In the genomic region with DNA sequence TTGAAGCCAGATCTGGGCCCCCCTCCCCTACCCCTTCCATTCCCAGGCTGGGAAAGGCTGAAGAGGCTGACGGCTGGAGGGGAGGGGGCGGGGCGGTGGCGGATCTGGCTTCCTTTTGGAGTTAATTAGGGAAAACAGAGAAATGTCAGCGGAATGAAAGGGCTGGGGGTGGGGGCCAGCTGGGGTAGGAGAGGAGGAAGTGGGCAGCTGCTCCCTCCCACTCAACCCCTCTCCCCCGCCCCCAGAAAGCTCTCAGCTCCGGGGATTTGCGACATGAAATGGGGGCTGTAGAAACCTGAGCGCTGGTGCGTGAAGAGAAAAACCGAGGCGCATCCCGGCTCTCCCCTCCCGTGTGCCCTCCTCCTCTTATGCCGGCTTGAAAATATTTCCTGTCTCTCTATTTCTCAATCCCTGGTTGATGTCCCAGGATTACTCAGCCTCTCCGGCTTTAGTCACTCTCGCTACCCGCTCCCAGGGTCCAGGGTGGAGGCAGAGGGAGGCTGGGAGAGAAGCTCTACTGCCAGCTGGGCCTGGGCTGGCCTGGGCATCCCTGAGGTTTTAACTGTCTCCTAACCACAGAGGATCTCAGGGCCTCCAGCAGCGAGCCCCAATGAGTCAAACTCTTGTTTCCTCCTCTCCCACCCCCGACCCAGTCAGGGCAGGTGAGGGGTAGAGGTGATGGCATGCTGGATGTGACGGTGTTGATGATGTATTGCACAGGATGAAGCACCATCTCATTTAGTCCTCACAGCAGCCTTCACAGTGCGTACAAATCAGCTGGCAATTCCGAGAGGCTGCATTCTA, we compare ENCODE assay signal across 8 cellular contexts. TPM values are rescaled to one million over a fixed set of nuclear protein-coding genes. Genes with fewer than 3 reads are reported as not detected.
DNase-seq lines count a peak whose midpoint lies in the region; ATAC-seq and TF ChIP-seq lines count a peak whose summit lies in the region.

No MANE protein-coding gene starts in this region.

- CTCF ChIA-PET in activated CD8-positive, alpha-beta memory T cell treated with anti-CD3 and anti-CD28 coated beads, Interleukin-2, amount 10 ng/mL, durations not matched to agents 7 days and 5 days (lab: Charles Lee), result interaction anchor here (0.7 to 2.3 kb wide), 5 partner anchors 14 to 79 kb away, joined by 3 to 6 read pairs (median 5); a partner anchor contains a TSS

- H3K27me3 Mint-ChIP-seq in progenitor cell of endocrine pancreas, result no peaks in the 10 kb centered on the region
- peaks cover 3% of the 10 kb centered on the region for H3K27me3 Mint-ChIP-seq in activated CD8-positive, alpha-beta memory T cell treated with anti-CD3 and anti-CD28 coated beads, Interleukin-2, amount 10 ng/mL, durations not matched to agents 7 days and 5 days

- no peak for TF ChIP-seq CTCF in progenitor cell of endocrine pancreas (IDR thresholded peaks at IDR 0.05; ENCODE audit: unreplicated experiment)

- DNase-seq in CD1c-positive myeloid dendritic cell (ENCODE audit: extremely low spot score), result peak; percentile 43
- DNase-seq in HS-27A (ENCODE audit: low read depth), result peak; percentile 29
- DNase-seq in SW 1271 (lab: John Stamatoyannopoulos, UW), result peak; percentile 59 to 86
- DNase-seq in foreskin melanocyte, result peak; percentile 62
- no peak for DNase-seq in progenitor cell of endocrine pancreas (ENCODE audit: low spot score, unreplicated experiment)
- DNase-seq in left lobe of liver (ENCODE audit: low spot score), result no peak
- no peak for DNase-seq in activated CD8-positive, alpha-beta memory T cell treated with anti-CD3 and anti-CD28 coated beads, Interleukin-2, amount 10 ng/mL, durations not matched to agents 7 days and 5 days

- no peaks in the 10 kb centered on the region for H3K9me3 Mint-ChIP-seq in progenitor cell of endocrine pancreas (ENCODE audit: low read depth)
- H3K9me3 Mint-ChIP-seq in activated CD8-positive, alpha-beta memory T cell treated with anti-CD3 and anti-CD28 coated beads, Interleukin-2, amount 10 ng/mL, durations not matched to agents 7 days and 5 days (ENCODE audit: low read depth), result no peaks in the 10 kb centered on the region

- ATAC-seq in left lobe of liver (no peak), GM21529 (IDR thresholded peaks at IDR 0.05; ENCODE audit: unreplicated experiment) (no peak)
- no peak for ATAC-seq in activated CD8-positive, alpha-beta memory T cell treated with anti-CD3 and anti-CD28 coated beads, Interleukin-2, amount 10 ng/mL, durations not matched to agents 7 days and 5 days

- H3K4me1 Mint-ChIP-seq in progenitor cell of endocrine pancreas (ENCODE audit: low read depth), result peaks cover 12% of the 10 kb centered on the region
- H3K4me1 Mint-ChIP-seq in activated CD8-positive, alpha-beta memory T cell treated with anti-CD3 and anti-CD28 coated beads, Interleukin-2, amount 10 ng/mL, durations not matched to agents 7 days and 5 days, result peaks cover 20% of the 10 kb centered on the region

- H3K4me3 Mint-ChIP-seq in progenitor cell of endocrine pancreas (ENCODE audit: low read depth), result peak overlapping the region; percentile 41
- H3K4me3 Mint-ChIP-seq in activated CD8-positive, alpha-beta memory T cell treated with anti-CD3 and anti-CD28 coated beads, Interleukin-2, amount 10 ng/mL, durations not matched to agents 7 days and 5 days, result no peak overlapping the region

- H3K27ac Mint-ChIP-seq in progenitor cell of endocrine pancreas, result no peak overlapping the region
- H3K27ac Mint-ChIP-seq in activated CD8-positive, alpha-beta memory T cell treated with anti-CD3 and anti-CD28 coated beads, Interleukin-2, amount 10 ng/mL, durations not matched to agents 7 days and 5 days, result no peak overlapping the region

- H3K36me3 Mint-ChIP-seq in progenitor cell of endocrine pancreas (ENCODE audit: insufficient read depth), result peaks cover 8% of the 10 kb centered on the region
- peaks cover 5% of the 10 kb centered on the region for H3K36me3 Mint-ChIP-seq in activated CD8-positive, alpha-beta memory T cell treated with anti-CD3 and anti-CD28 coated beads, Interleukin-2, amount 10 ng/mL, durations not matched to agents 7 days and 5 days

RNA-seq across cellular contexts. Expression of a gene that starts 20.1 kb away (rescaled TPM):
- total RNA-seq in progenitor cell of endocrine pancreas (1.2 and 1.3 TPM in 2 replicates), left lobe of liver (0.40 TPM)
- total RNA-seq in activated CD8-positive, alpha-beta memory T cell treated with anti-CD3 and anti-CD28 coated beads, Interleukin-2, amount 10 ng/mL, durations not matched to agents 7 days and 5 days, result not detected

RNA-seq across cellular contexts. Expression of a gene that starts 24.2 kb away (rescaled TPM):
- total RNA-seq in progenitor cell of endocrine pancreas, result 3.0 and 3.8 TPM in 2 replicates
- total RNA-seq in left lobe of liver, result 0.65 TPM
- total RNA-seq in activated CD8-positive, alpha-beta memory T cell treated with anti-CD3 and anti-CD28 coated beads, Interleukin-2, amount 10 ng/mL, durations not matched to agents 7 days and 5 days, result not detected

RNA-seq across cellular contexts. Expression of a gene that starts 33.2 kb away (rescaled TPM):
- 25.8 and 29.7 TPM in 2 replicates for total RNA-seq in progenitor cell of endocrine pancreas
- total RNA-seq in left lobe of liver, result 8.5 TPM
- not detected for total RNA-seq in activated CD8-positive, alpha-beta memory T cell treated with anti-CD3 and anti-CD28 coated beads, Interleukin-2, amount 10 ng/mL, durations not matched to agents 7 days and 5 days

Comparison
In these comparisons a context has a peak if more than half of its experiments do, and no peak if none do; other contexts are left out.
1. DNase-seq: peak in CD1c-positive myeloid dendritic cell (single experiment), HS-27A (single experiment), SW 1271 (2 of 2) and foreskin melanocyte (single experiment); none in progenitor cell of endocrine pancreas (single experiment), left lobe of liver (single experiment) and activated CD8-positive, alpha-beta memory T cell treated with anti-CD3 and anti-CD28 coated beads, Interleukin-2, amount 10 ng/mL, durations not matched to agents 7 days and 5 days (single experiment).